In genomic region chr1:165842363-165843129, GRCh38 we compare ENCODE assay signal across 8 cellular contexts. TPM values are rescaled to one million over a fixed set of nuclear protein-coding genes. Genes with fewer than 3 reads are reported as not detected.
DNase-seq lines count a peak whose midpoint lies in the region; ATAC-seq lines count a peak whose summit lies in the region.

No MANE protein-coding gene starts in this region.

- intact Hi-C loops in left cardiac atrium (cut with DNase I) = no loop called here

- H3K4me1 ChIP-seq in BLaER1 treated with 17β-estradiol and CSF1 and Interleukin-3, amounts not matched to agents 10 nM and 100 nM = peaks cover 23 to 88% (median 76%) of the 10 kb centered on the region in 10 experiments

- DNase-seq in SW480 (ENCODE audit: low spot score) (peak; percentile 44), left cardiac atrium (no peak), retina (no peak), NCI-H2227 treated with DMSO at 0.1 percent for 48 hours (lab: John Stamatoyannopoulos, UW) (no peak), NCI-H2196 (lab: John Stamatoyannopoulos, UW; ENCODE audit: unreplicated experiment) (no peak)

- peak overlapping the region in 4 of 11 experiments; percentile 3 to 36 (median 12); a peak in 4 of 22 replicates for H3K9ac ChIP-seq in BLaER1 treated with 17β-estradiol and CSF1 and Interleukin-3, amounts not matched to agents 10 nM and 100 nM

- H3K4me3 ChIP-seq in BLaER1 treated with 17β-estradiol and CSF1 and Interleukin-3, amounts not matched to agents 10 nM and 100 nM = no peak overlapping the region

- H3K27ac ChIP-seq in BLaER1 treated with 17β-estradiol and CSF1 and Interleukin-3, amounts not matched to agents 10 nM and 100 nM = peak overlapping the region in 8 of 11 experiments; percentile 1 to 53 (median 14); a peak in 9 of 22 replicates

- peaks cover 0 to 9% (median 1%) of the 10 kb centered on the region in 11 experiments; a peak in 8 of 22 replicates for H3K36me3 ChIP-seq in BLaER1 treated with 17β-estradiol and CSF1 and Interleukin-3, amounts not matched to agents 10 nM and 100 nM

- H3K9me3 ChIP-seq in BLaER1 treated with 17β-estradiol and CSF1 and Interleukin-3, amounts not matched to agents 10 nM and 100 nM (replicated peaks in 1 of 11) = no peaks in the 10 kb centered on the region

- H3K4me2 ChIP-seq in BLaER1 treated with 17β-estradiol and CSF1 and Interleukin-3, amounts not matched to agents 10 nM and 100 nM = peak overlapping the region; percentile 48 to 86 (median 69)

- ATAC-seq in GM18907 (IDR thresholded peaks at IDR 0.05; ENCODE audit: unreplicated experiment) (peak; percentile 64), HG03378 (IDR thresholded peaks at IDR 0.05; ENCODE audit: unreplicated experiment) (peak; percentile 55), left cardiac atrium (peak; percentile 72 to 87)

- peaks cover 10 to 100% (median 94%) of the 10 kb centered on the region in 11 experiments; a peak in 21 of 22 replicates for H4K20me1 ChIP-seq in BLaER1 treated with 17β-estradiol and CSF1 and Interleukin-3, amounts not matched to agents 10 nM and 100 nM

- no peaks in the 10 kb centered on the region for H3K27me3 ChIP-seq in BLaER1 treated with 17β-estradiol and CSF1 and Interleukin-3, amounts not matched to agents 10 nM and 100 nM

RNA-seq across cellular contexts. Expression of gene UCK2, which starts 15.1 kb away (rescaled TPM):
- 10 to 100 TPM in 1 of 2 donors, 1 to 10 TPM in 1; 8.0 to 18.2 TPM for total RNA-seq in left cardiac atrium
